In genomic region chr19:53467138-53467502, GRCh38 we compare ENCODE assay signal across 8 cellular contexts. TPM values are rescaled to one million over a fixed set of nuclear protein-coding genes. Genes with fewer than 3 reads are reported as not detected.
DNase-seq lines count a peak whose midpoint lies in the region; ATAC-seq and TF ChIP-seq lines count a peak whose summit lies in the region.

No MANE protein-coding gene starts in this region.

- ATAC-seq in HG02943 (IDR thresholded peaks at IDR 0.05; ENCODE audit: low read depth, unreplicated experiment), result peak; percentile 27
- peak; percentile 47 for ATAC-seq in activated T-helper 17 cell treated with anti-CD3 and anti-CD28 coated beads, Interleukin-2, amount 50 U/mL, for 72 hours (replicated peaks)
- no peak for ATAC-seq in GM21576 (IDR thresholded peaks at IDR 0.05; ENCODE audit: unreplicated experiment)

- H3K27me3 ChIP-seq in spleen (replicated peaks in 1 of 7), result peaks cover 0 to 22% (median 0%) of the 10 kb centered on the region in 7 donors

- peak; percentile 23 for DNase-seq in GM03348 (ENCODE audit: low spot score)
- peak; percentile 80 for DNase-seq in spleen
- DNase-seq in NCI-H187 (lab: John Stamatoyannopoulos, UW), result no peak
- no peak for DNase-seq in OCI-M2 (lab: John Stamatoyannopoulos, UW; ENCODE audit: unreplicated experiment)

- H3K4me3 Mint-ChIP-seq in activated T-helper 17 cell treated with anti-CD3 and anti-CD28 coated beads, Interleukin-2, amount 50 U/mL, for 72 hours, result peak overlapping the region; percentile 82

- peaks cover 26% of the 10 kb centered on the region for H3K36me3 Mint-ChIP-seq in activated T-helper 17 cell treated with anti-CD3 and anti-CD28 coated beads, Interleukin-2, amount 50 U/mL, for 72 hours (ENCODE audit: low read depth)

- peak overlapping the region; percentile 82 for H3K4me3 ChIP-seq in iPS-11a (ENCODE audit: low read depth, low read length)
- H3K4me3 ChIP-seq in spleen, result peak overlapping the region; percentile 52 to 82 (median 62)

- peaks cover 14% of the 10 kb centered on the region for H3K4me1 Mint-ChIP-seq in activated T-helper 17 cell treated with anti-CD3 and anti-CD28 coated beads, Interleukin-2, amount 50 U/mL, for 72 hours

- peaks cover 0 to 13% (median 0%) of the 10 kb centered on the region in 6 donors for H3K36me3 ChIP-seq in spleen

- H3K9me3 Mint-ChIP-seq in activated T-helper 17 cell treated with anti-CD3 and anti-CD28 coated beads, Interleukin-2, amount 50 U/mL, for 72 hours, result peaks cover 24% of the 10 kb centered on the region

- H3K27ac ChIP-seq in spleen, result peak overlapping the region in 6 of 8 donors; percentile 77 to 88 (median 84)

- H3K27ac Mint-ChIP-seq in activated T-helper 17 cell treated with anti-CD3 and anti-CD28 coated beads, Interleukin-2, amount 50 U/mL, for 72 hours, result peak overlapping the region; percentile 80

- H3K9me3 ChIP-seq in spleen, result peaks cover 0 to 46% (median 11%) of the 10 kb centered on the region in 8 donors

- TF ChIP-seq POLR2A in spleen (IDR thresholded peaks at IDR 0.05), result no peak

- peaks cover 9% of the 10 kb centered on the region for H3K27me3 Mint-ChIP-seq in activated T-helper 17 cell treated with anti-CD3 and anti-CD28 coated beads, Interleukin-2, amount 50 U/mL, for 72 hours

- intact Hi-C loops in spleen (cut with DNase I; ENCODE audit: low total_unique reads), result no loop called here

- no peak for TF ChIP-seq CTCF in spleen (IDR thresholded peaks at IDR 0.05 in 8 of 11, conservative IDR thresholded peaks at IDR 0.05 in 3 of 11)

- 1 to 2% (median 2%) methylated on average over 16 to 18 of the region's 18 CpGs for WGBS in spleen, 5 donors

- H3K4me1 ChIP-seq in spleen, result peaks cover 0 to 22% (median 19%) of the 10 kb centered on the region in 6 donors

RNA-seq across cellular contexts. Expression of gene ZNF813, which starts 0.4 kb away (rescaled TPM):
- 1 to 10 TPM; 3.4 to 8.4 TPM for total RNA-seq in activated T-helper 17 cell treated with anti-CD3 and anti-CD28 coated beads, Interleukin-2, amount 50 U/mL, for 72 hours
- 1 to 10 TPM; 3.2 to 7.5 (median 4.8) TPM for total RNA-seq in spleen
- 1 to 10 TPM; 1.1 to 1.9 (median 1.2) TPM for polyA plus RNA-seq in spleen

RNA-seq across cellular contexts. Expression of gene ZNF761, which starts 35.3 kb away (rescaled TPM):
- total RNA-seq in activated T-helper 17 cell treated with anti-CD3 and anti-CD28 coated beads, Interleukin-2, amount 50 U/mL, for 72 hours, result 10 to 100 TPM; 10.9 to 14.2 TPM
- total RNA-seq in spleen, result 10 to 100 TPM in 6 of 7 donors, 1 to 10 TPM in 1; 8.3 to 14.2 (median 11.1) TPM
- 1 to 10 TPM; 5.9 to 7.6 (median 6.1) TPM for polyA plus RNA-seq in spleen

Comparison
In these comparisons a context has a peak if more than half of its experiments do, and no peak if none do; other contexts are left out.
1. DNase-seq: peak in GM03348 (single experiment) and spleen (single experiment); none in NCI-H187 (0 of 2) and OCI-M2 (single experiment).